36 cellular contexts compared by ENCODE assay signal in genomic region chr12:69351462-69352236, GRCh38. TPM values are rescaled to one million over a fixed set of nuclear protein-coding genes. Genes with fewer than 3 reads are reported as not detected.
"Had no signal": no experiment of that assay in that cellular context is flagged by ENCODE, and none has a peak within 500 bp of the region (broad histone marks: within the 10 kb centered on the region; RNA-seq: fewer than 3 reads in every experiment).

No MANE protein-coding gene starts in this region.

- H3K4me3 ChIP-seq: MG63, Peyer's patch had no signal

- H3K27ac ChIP-seq: Peyer's patch, VCaP had no signal

- H3K27me3 ChIP-seq: Peyer's patch had no signal

- H3K4me1 ChIP-seq: Peyer's patch had no signal

- H3K4me3 Mint-ChIP-seq: activated B cell treated with CpG ODN at 0.5 μM for 24 hours; activated CD4-positive, alpha-beta memory T cell treated with anti-CD3 and anti-CD28 coated beads, Interleukin-2, amount 10 ng/mL, durations not matched to agents 7 days and 5 days; activated CD8-positive, alpha-beta memory T cell treated with anti-CD3 and anti-CD28 coated beads, Interleukin-2, amount 10 ng/mL, durations not matched to agents 7 days and 5 days; activated naive CD4-positive, alpha-beta T cell treated with anti-CD3 and anti-CD28 coated beads, Interleukin-2, amount 10 ng/mL, durations not matched to agents 7 days and 5 days; activated naive CD8-positive, alpha-beta T cell; activated naive CD8-positive, alpha-beta T cell treated with anti-CD3 and anti-CD28 coated beads, Interleukin-2, amount 50 U/mL, for 24 hours; brain had no signal

- H3K9me3 Mint-ChIP-seq: activated B cell treated with CpG ODN at 0.5 μM for 24 hours; activated CD4-positive, alpha-beta memory T cell treated with anti-CD3 and anti-CD28 coated beads, Interleukin-2, amount 10 ng/mL, durations not matched to agents 7 days and 5 days; activated naive CD4-positive, alpha-beta T cell treated with anti-CD3 and anti-CD28 coated beads, Interleukin-2, amount 10 ng/mL, durations not matched to agents 7 days and 5 days; activated naive CD8-positive, alpha-beta T cell treated with anti-CD3 and anti-CD28 coated beads, Interleukin-2, amount 50 U/mL, for 24 hours; brain had no signal

- H3K9me3 ChIP-seq: MG63, Peyer's patch had no signal

- DNase-seq: activated B cell treated with CpG ODN at 0.5 μM for 24 hours; activated CD4-positive, alpha-beta memory T cell treated with anti-CD3 and anti-CD28 coated beads, Interleukin-2, amount 10 ng/mL, durations not matched to agents 7 days and 5 days; activated CD4-positive, alpha-beta T cell treated with anti-CD3 and anti-CD28 coated beads for 4 hours; activated CD4-positive, CD25-positive, alpha-beta regulatory T cell treated with anti-CD3 and anti-CD28 coated beads, Interleukin-2, amount 50 U/mL, for 72 hours; activated CD8-positive, alpha-beta memory T cell treated with anti-CD3 and anti-CD28 coated beads for 24 hours; activated CD8-positive, alpha-beta memory T cell treated with anti-CD3 and anti-CD28 coated beads, Interleukin-2, amount 10 ng/mL, durations not matched to agents 7 days and 5 days; activated CD8-positive, alpha-beta memory T cell treated with anti-CD3 and anti-CD28 coated beads, Interleukin-2, amount 50 U/mL, for 48 hours; activated effector memory CD4-positive, alpha-beta T cell treated with Interleukin-2 at 50 U/mL for 16 hours; activated naive CD4-positive, alpha-beta T cell treated with anti-CD3 and anti-CD28 coated beads, Interleukin-2, amount 10 ng/mL, durations not matched to agents 7 days and 5 days; activated naive CD8-positive, alpha-beta T cell treated with anti-CD3 and anti-CD28 coated beads, Interleukin-2, amount 50 U/mL, for 24 hours; activated T-cell treated with anti-CD3 and anti-CD28 coated beads, Interleukin-2, amount 50 U/mL, for 48 hours; anterior cingulate cortex; caudate nucleus; cerebellar nuclear complex; Kasumi-1; MG63; NCI-H1105; NCI-H1417 treated with DMSO at 0.1 percent for 48 hours; NCI-H187 treated with DMSO at 0.1 percent for 48 hours; NCI-H2081; NCI-H2171 treated with DMSO at 0.1 percent for 48 hours; NCI-H2227 treated with DMSO at 0.1 percent for 48 hours; NCI-H524 treated with DMSO at 0.1 percent for 48 hours; NK-92 treated with Interleukin-12 subunit alpha and Interleukin-12 subunit beta, amount 100 ng/mL, for 24 hours; PC-3; Peyer's patch; RPMI8226; SHP77 treated with DMSO at 0.1 percent for 48 hours; SW 1271; T-helper 1 cell; T-helper 2 cell; T-helper 9 cell had no signal

- H3K27me3 Mint-ChIP-seq: activated B cell treated with CpG ODN at 0.5 μM for 24 hours; activated naive CD8-positive, alpha-beta T cell; brain had no signal

- ATAC-seq: activated CD8-positive, alpha-beta memory T cell treated with anti-CD3 and anti-CD28 coated beads, Interleukin-2, amount 10 ng/mL, durations not matched to agents 7 days and 5 days; activated naive CD8-positive, alpha-beta T cell treated with anti-CD3 and anti-CD28 coated beads, Interleukin-2, amount 50 U/mL, for 24 hours; PC-3 had no signal

- FAIRE-seq: bronchial epithelial cell had no signal

- H3K36me3 ChIP-seq: MG63, Peyer's patch had no signal

- H3K36me3 Mint-ChIP-seq: activated CD8-positive, alpha-beta memory T cell treated with anti-CD3 and anti-CD28 coated beads, Interleukin-2, amount 10 ng/mL, durations not matched to agents 7 days and 5 days; activated naive CD4-positive, alpha-beta T cell treated with anti-CD3 and anti-CD28 coated beads, Interleukin-2, amount 10 ng/mL, durations not matched to agents 7 days and 5 days; activated naive CD8-positive, alpha-beta T cell; brain had no signal

- H3K27ac Mint-ChIP-seq: activated B cell treated with CpG ODN at 0.5 μM for 24 hours; activated CD4-positive, alpha-beta memory T cell treated with anti-CD3 and anti-CD28 coated beads, Interleukin-2, amount 10 ng/mL, durations not matched to agents 7 days and 5 days; activated CD8-positive, alpha-beta memory T cell treated with anti-CD3 and anti-CD28 coated beads, Interleukin-2, amount 10 ng/mL, durations not matched to agents 7 days and 5 days; activated naive CD4-positive, alpha-beta T cell treated with anti-CD3 and anti-CD28 coated beads, Interleukin-2, amount 10 ng/mL, durations not matched to agents 7 days and 5 days; activated naive CD8-positive, alpha-beta T cell; activated naive CD8-positive, alpha-beta T cell treated with anti-CD3 and anti-CD28 coated beads, Interleukin-2, amount 50 U/mL, for 24 hours; brain had no signal

RNA-seq across cellular contexts. Expression of gene LYZ, which starts 3.5 kb away (rescaled TPM):
- total RNA-seq: PC-3 had no signal
